ENCODE assay signal across 2 cellular contexts in genomic region chr22:30730351-30730750, GRCh38.
TF ChIP-seq lines count a peak whose summit lies in the region.

No MANE protein-coding gene starts in this region.

TF ChIP-seq in endothelial cell of umbilical vein, 7 proteins besides CTCF, POLR2A, EP300 and RAD21 (continued from another document):
- TF ChIP-seq, protein P1, sequence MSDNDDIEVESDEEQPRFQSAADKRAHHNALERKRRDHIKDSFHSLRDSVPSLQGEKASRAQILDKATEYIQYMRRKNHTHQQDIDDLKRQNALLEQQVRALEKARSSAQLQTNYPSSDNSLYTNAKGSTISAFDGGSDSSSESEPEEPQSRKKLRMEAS (IDR thresholded peaks at IDR 0.05; ENCODE audit: insufficient read depth, insufficient read length) = no peak
- TF ChIP-seq FOS (IDR thresholded peaks at IDR 0.05; ENCODE audit: borderline replicate concordance, insufficient read depth, low read length) = no peak
- no peak for TF ChIP-seq POLR2AphosphoS5 (IDR thresholded peaks at IDR 0.05; ENCODE audit: insufficient read depth, low read depth, low read length)
- TF ChIP-seq JUN (IDR thresholded peaks at IDR 0.05; ENCODE audit: borderline replicate concordance, insufficient read depth, insufficient read length, low read depth) = no peak
- no peak for TF ChIP-seq GATA2 (IDR thresholded peaks at IDR 0.05; ENCODE audit: insufficient read depth, insufficient read length, low read depth, low read length)
- TF ChIP-seq MYC (IDR thresholded peaks at IDR 0.05; ENCODE audit: low read depth, low read length) = no peak

TF ChIP-seq in GM23338, 12 proteins besides CTCF, POLR2A, EP300 and RAD21 (continued from another document):
- no peak for TF ChIP-seq ZNF114 (CRISPR knock-in tag; IDR thresholded peaks at IDR 0.05)
- no peak for TF ChIP-seq STAT1 (IDR thresholded peaks at IDR 0.05; ENCODE audit: unreplicated experiment)
- no peak for TF ChIP-seq ZNF331 (CRISPR knock-in tag; IDR thresholded peaks at IDR 0.05; ENCODE audit: low read depth)
- TF ChIP-seq EZH2phosphoT487 (IDR thresholded peaks at IDR 0.05; ENCODE audit: unreplicated experiment) = no peak
- TF ChIP-seq JUNB (IDR thresholded peaks at IDR 0.05; ENCODE audit: unreplicated experiment) = no peak
- TF ChIP-seq NANOG (IDR thresholded peaks at IDR 0.05; ENCODE audit: borderline replicate concordance) = no peak
- TF ChIP-seq REST (IDR thresholded peaks at IDR 0.05; ENCODE audit: unreplicated experiment) = no peak
- TF ChIP-seq EZH2 (IDR thresholded peaks at IDR 0.05; ENCODE audit: low read depth, unreplicated experiment) = no peak
- TF ChIP-seq, protein P2, sequence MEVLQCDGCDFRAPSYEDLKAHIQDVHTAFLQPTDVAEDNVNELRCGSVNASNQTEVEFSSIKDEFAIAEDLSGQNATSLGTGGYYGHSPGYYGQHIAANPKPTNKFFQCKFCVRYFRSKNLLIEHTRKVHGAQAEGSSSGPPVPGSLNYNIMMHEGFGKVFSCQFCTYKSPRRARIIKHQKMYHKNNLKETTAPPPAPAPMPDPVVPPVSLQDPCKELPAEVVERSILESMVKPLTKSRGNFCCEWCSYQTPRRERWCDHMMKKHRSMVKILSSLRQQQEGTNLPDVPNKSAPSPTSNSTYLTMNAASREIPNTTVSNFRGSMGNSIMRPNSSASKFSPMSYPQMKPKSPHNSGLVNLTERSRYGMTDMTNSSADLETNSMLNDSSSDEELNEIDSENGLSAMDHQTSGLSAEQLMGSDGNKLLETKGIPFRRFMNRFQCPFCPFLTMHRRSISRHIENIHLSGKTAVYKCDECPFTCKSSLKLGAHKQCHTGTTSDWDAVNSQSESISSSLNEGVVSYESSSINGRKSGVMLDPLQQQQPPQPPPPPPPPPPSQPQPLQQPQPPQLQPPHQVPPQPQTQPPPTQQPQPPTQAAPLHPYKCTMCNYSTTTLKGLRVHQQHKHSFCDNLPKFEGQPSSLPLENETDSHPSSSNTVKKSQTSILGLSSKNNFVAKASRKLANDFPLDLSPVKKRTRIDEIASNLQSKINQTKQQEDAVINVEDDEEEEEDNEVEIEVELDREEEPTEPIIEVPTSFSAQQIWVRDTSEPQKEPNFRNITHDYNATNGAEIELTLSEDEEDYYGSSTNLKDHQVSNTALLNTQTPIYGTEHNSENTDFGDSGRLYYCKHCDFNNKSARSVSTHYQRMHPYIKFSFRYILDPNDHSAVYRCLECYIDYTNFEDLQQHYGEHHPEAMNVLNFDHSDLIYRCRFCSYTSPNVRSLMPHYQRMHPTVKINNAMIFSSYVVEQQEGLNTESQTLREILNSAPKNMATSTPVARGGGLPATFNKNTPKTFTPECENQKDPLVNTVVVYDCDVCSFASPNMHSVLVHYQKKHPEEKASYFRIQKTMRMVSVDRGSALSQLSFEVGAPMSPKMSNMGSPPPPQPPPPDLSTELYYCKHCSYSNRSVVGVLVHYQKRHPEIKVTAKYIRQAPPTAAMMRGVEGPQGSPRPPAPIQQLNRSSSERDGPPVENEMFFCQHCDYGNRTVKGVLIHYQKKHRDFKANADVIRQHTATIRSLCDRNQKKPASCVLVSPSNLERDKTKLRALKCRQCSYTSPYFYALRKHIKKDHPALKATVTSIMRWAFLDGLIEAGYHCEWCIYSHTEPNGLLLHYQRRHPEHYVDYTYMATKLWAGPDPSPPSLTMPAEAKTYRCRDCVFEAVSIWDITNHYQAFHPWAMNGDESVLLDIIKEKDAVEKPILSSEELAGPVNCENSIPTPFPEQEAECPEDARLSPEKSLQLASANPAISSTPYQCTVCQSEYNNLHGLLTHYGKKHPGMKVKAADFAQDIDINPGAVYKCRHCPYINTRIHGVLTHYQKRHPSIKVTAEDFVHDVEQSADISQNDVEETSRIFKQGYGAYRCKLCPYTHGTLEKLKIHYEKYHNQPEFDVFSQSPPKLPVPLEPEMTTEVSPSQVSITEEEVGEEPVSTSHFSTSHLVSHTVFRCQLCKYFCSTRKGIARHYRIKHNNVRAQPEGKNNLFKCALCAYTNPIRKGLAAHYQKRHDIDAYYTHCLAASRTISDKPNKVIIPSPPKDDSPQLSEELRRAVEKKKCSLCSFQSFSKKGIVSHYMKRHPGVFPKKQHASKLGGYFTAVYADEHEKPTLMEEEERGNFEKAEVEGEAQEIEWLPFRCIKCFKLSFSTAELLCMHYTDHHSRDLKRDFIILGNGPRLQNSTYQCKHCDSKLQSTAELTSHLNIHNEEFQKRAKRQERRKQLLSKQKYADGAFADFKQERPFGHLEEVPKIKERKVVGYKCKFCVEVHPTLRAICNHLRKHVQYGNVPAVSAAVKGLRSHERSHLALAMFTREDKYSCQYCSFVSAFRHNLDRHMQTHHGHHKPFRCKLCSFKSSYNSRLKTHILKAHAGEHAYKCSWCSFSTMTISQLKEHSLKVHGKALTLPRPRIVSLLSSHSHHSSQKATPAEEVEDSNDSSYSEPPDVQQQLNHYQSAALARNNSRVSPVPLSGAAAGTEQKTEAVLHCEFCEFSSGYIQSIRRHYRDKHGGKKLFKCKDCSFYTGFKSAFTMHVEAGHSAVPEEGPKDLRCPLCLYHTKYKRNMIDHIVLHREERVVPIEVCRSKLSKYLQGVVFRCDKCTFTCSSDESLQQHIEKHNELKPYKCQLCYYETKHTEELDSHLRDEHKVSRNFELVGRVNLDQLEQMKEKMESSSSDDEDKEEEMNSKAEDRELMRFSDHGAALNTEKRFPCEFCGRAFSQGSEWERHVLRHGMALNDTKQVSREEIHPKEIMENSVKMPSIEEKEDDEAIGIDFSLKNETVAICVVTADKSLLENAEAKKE (CRISPR knock-in tag; IDR thresholded peaks at IDR 0.05) = no peak
- TF ChIP-seq, protein P3, sequence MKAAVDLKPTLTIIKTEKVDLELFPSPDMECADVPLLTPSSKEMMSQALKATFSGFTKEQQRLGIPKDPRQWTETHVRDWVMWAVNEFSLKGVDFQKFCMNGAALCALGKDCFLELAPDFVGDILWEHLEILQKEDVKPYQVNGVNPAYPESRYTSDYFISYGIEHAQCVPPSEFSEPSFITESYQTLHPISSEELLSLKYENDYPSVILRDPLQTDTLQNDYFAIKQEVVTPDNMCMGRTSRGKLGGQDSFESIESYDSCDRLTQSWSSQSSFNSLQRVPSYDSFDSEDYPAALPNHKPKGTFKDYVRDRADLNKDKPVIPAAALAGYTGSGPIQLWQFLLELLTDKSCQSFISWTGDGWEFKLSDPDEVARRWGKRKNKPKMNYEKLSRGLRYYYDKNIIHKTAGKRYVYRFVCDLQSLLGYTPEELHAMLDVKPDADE (IDR thresholded peaks at IDR 0.05) = no peak
- TF ChIP-seq CREB1 (CRISPR knock-in tag; IDR thresholded peaks at IDR 0.05; ENCODE audit: low read depth) = no peak
